Comparison of ENCODE assay signal across 25 cellular contexts in the genomic region with DNA sequence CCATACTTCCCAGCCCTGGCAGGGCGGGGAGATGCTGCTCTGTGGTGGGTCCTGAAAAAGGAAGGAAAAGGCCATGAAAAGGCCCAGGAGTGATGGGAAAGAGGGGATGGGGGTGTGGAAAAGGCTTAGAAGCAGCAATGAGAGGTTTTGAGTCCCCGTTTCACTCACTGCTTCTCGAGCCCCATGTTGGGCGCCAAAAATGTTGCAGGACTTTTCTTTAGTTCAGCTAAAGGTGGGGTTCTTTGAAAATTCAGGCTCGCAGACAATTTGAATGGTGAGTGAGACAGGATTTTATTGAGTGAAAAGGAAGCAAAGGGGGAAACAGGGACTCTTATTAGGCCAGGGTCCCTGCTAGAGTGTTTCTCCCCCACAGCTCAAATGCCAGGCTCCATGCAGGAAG.
DNase-seq lines count a peak whose midpoint lies in the region; ATAC-seq, FAIRE-seq and TF ChIP-seq lines count a peak whose summit lies in the region.
"Had no signal": no experiment of that assay in that cellular context is flagged by ENCODE, and none has a peak within 500 bp of the region (broad histone marks: within the 10 kb centered on the region; RNA-seq: fewer than 3 reads in every experiment).

No MANE protein-coding gene starts in this region.

- H3K4me3 ChIP-seq in GM12878 = no peak overlapping the region
- H3K4me3 ChIP-seq in sigmoid colon = no peak overlapping the region
- H3K4me3 ChIP-seq: neural progenitor cell, prostate gland, smooth muscle cell, stomach had no signal

- TF ChIP-seq POLR2A in GM12878 (IDR thresholded peaks at IDR 0.05; ENCODE audit: low read depth, low read length) = no peak
- TF ChIP-seq POLR2A in sigmoid colon (IDR thresholded peaks at IDR 0.05) = no peak

- no peaks in the 10 kb centered on the region for H3K79me2 ChIP-seq in GM12878 (ENCODE audit: control insufficient read depth, insufficient read depth, low read length)

- H3K9me3 ChIP-seq in GM12878 (replicated peaks; ENCODE audit: control insufficient read depth, insufficient read depth, low read length) = peaks cover 8% of the 10 kb centered on the region; the same call in 2 of the 3 replicates
- peaks cover 23 to 46% (median 26%) of the 10 kb centered on the region in 4 donors for H3K9me3 ChIP-seq in sigmoid colon

- in situ Hi-C loops in GM12878 (cut with MboI) = no loop called here

- TF ChIP-seq RAD21 in GM12878 (IDR thresholded peaks at IDR 0.05; ENCODE audit: insufficient read depth, low read depth, low read length) = no peak

- no peak overlapping the region for H2AFZ ChIP-seq in GM12878 (ENCODE audit: control insufficient read depth, low read depth, low read length)
- H2AFZ ChIP-seq: neural progenitor cell had no signal

- FAIRE-seq in GM12878 (lab: Jason Lieb, UNC) = no peak
- FAIRE-seq: H54 had no signal

- no peaks in the 10 kb centered on the region for H4K20me1 ChIP-seq in GM12878 (ENCODE audit: control insufficient read depth, insufficient read depth)

- POLR2A ChIA-PET in GM12878 (lab: Charles Lee) = no interaction called here

- TF ChIP-seq EP300 in GM12878 (IDR thresholded peaks at IDR 0.05; ENCODE audit: borderline replicate concordance in 1 of 2, control insufficient read depth in 1 of 2, low read depth in 2 of 2, low read length in 2 of 2) (no peak), sigmoid colon (IDR thresholded peaks at IDR 0.05) (no peak)

- no peaks in the 10 kb centered on the region for H3K4me1 ChIP-seq in GM12878 (ENCODE audit: control insufficient read depth, insufficient read depth, low read length)
- no peaks in the 10 kb centered on the region for H3K4me1 ChIP-seq in sigmoid colon
- H3K4me1 ChIP-seq: neural progenitor cell, prostate gland, stomach had no signal

- H3K27ac Mint-ChIP-seq in activated CD8-positive, alpha-beta memory T cell treated with anti-CD3 and anti-CD28 coated beads, Interleukin-2, amount 10 ng/mL, durations not matched to agents 7 days and 5 days = peak overlapping the region; percentile 49
- H3K27ac Mint-ChIP-seq: activated CD4-positive, alpha-beta T cell treated with anti-CD3 and anti-CD28 coated beads for 36 hours; activated T-cell treated with anti-CD3 and anti-CD28 coated beads, Interleukin-2, amount 50 U/mL, for 24 hours; CD4-positive, CD25-positive, alpha-beta regulatory T cell; neural progenitor cell had no signal

- BruUV-seq in GM12878 (replicated peaks; lab: Mats Ljungman, UMichigan) = no TSS peak

- H3K36me3 ChIP-seq in GM12878 (ENCODE audit: control insufficient read depth in 2 of 2, insufficient read depth in 2 of 2, low read length in 1 of 2) = no peaks in the 10 kb centered on the region
- peaks cover 0 to 29% (median 9%) of the 10 kb centered on the region in 4 donors for H3K36me3 ChIP-seq in sigmoid colon
- H3K36me3 ChIP-seq: prostate gland had no signal

- no peaks in the 10 kb centered on the region for H3K27me3 ChIP-seq in GM12878 (replicated peaks in 1 of 2; ENCODE audit: control insufficient read depth in 2 of 2, insufficient read depth in 2 of 2, low read length in 1 of 2)
- H3K27me3 ChIP-seq in sigmoid colon = no peaks in the 10 kb centered on the region
- H3K27me3 ChIP-seq: neural progenitor cell, stomach had no signal

- H3K4me1 Mint-ChIP-seq in activated CD8-positive, alpha-beta memory T cell treated with anti-CD3 and anti-CD28 coated beads, Interleukin-2, amount 10 ng/mL, durations not matched to agents 7 days and 5 days = no peaks in the 10 kb centered on the region
- H3K4me1 Mint-ChIP-seq: activated CD4-positive, alpha-beta T cell treated with anti-CD3 and anti-CD28 coated beads for 36 hours; CD4-positive, CD25-positive, alpha-beta regulatory T cell; neural progenitor cell had no signal

- H3K27ac ChIP-seq in GM12878 (ENCODE audit: control insufficient read depth, insufficient read depth) (no peak overlapping the region), sigmoid colon (no peak overlapping the region)
- H3K27ac ChIP-seq: neural progenitor cell, prostate gland, stomach had no signal

- TF ChIP-seq CTCF in GM12878 (IDR thresholded peaks at IDR 0.05 in 2 of 3, conservative IDR thresholded peaks at IDR 0.05 in 1 of 3; ENCODE audit: control insufficient read depth in 2 of 3, extremely low read depth in 1 of 3, insufficient read depth in 1 of 3, low read depth in 3 of 3, low read length in 3 of 3) = no peak
- no peak for TF ChIP-seq CTCF in sigmoid colon (IDR thresholded peaks at IDR 0.05)

- no peak for ATAC-seq in activated CD8-positive, alpha-beta memory T cell treated with anti-CD3 and anti-CD28 coated beads, Interleukin-2, amount 10 ng/mL, durations not matched to agents 7 days and 5 days
- ATAC-seq in GM12878 (no peak), HG02938 (IDR thresholded peaks at IDR 0.05; ENCODE audit: unreplicated experiment) (no peak)
- ATAC-seq: activated CD4-positive, alpha-beta T cell treated with anti-CD3 and anti-CD28 coated beads for 36 hours; left lobe of liver; Right ventricle myocardium inferior had no signal

- H3K9me3 Mint-ChIP-seq in activated CD8-positive, alpha-beta memory T cell treated with anti-CD3 and anti-CD28 coated beads, Interleukin-2, amount 10 ng/mL, durations not matched to agents 7 days and 5 days (ENCODE audit: low read depth) = peaks cover 43% of the 10 kb centered on the region

- intact Hi-C loops in GM12878 (cut with micrococcal nuclease; ENCODE audit: unreplicated experiment) (no loop called here), sigmoid colon (cut with DNase I) (no loop called here)

- no peak overlapping the region for H3K4me2 ChIP-seq in GM12878 (ENCODE audit: control insufficient read depth, insufficient read depth)
- H3K4me2 ChIP-seq: neural progenitor cell, smooth muscle cell had no signal

- SMC1A ChIA-PET in GM12878 (lab: Charles Lee; ENCODE audit: uncharacterized antibody, unreplicated experiment) = no interaction called here

- RAD21 ChIA-PET in GM12878 (lab: Charles Lee; ENCODE audit: unreplicated experiment) = no interaction called here

- no peak overlapping the region for H3K4me3 Mint-ChIP-seq in activated CD8-positive, alpha-beta memory T cell treated with anti-CD3 and anti-CD28 coated beads, Interleukin-2, amount 10 ng/mL, durations not matched to agents 7 days and 5 days
- H3K4me3 Mint-ChIP-seq: activated CD4-positive, alpha-beta T cell treated with anti-CD3 and anti-CD28 coated beads for 36 hours; activated T-cell treated with anti-CD3 and anti-CD28 coated beads, Interleukin-2, amount 50 U/mL, for 24 hours; neural progenitor cell had no signal

- WGBS in GM12878 (ENCODE audit: insufficient coverage, insufficient replicate concordance, low lambda C conversion rate, missing lambda C conversion rate) = 52% methylated on average over 5 of the region's 5 CpGs
- WGBS in sigmoid colon, 2 donors = 84 to 94% methylated on average over 5 of the region's 5 CpGs

- DNase-seq in activated CD8-positive, alpha-beta memory T cell treated with anti-CD3 and anti-CD28 coated beads, Interleukin-2, amount 10 ng/mL, durations not matched to agents 7 days and 5 days = no peak
- DNase-seq in activated CD8-positive, alpha-beta memory T cell treated with anti-CD3 and anti-CD28 coated beads, Interleukin-2, amount 50 U/mL, for 48 hours = no peak
- DNase-seq in NAMALWA (ENCODE audit: low spot score) (peak; percentile 6), GM12878 (ENCODE audit: low read depth, low spot score) (no peak), sigmoid colon (peak; percentile 29), NK-92 (lab: John Stamatoyannopoulos, UW; ENCODE audit: unreplicated experiment) (no peak), SIG-M5 treated with dmso at 0.1 percent for 504 hours (lab: John Stamatoyannopoulos, UW; ENCODE audit: unreplicated experiment) (no peak)
- DNase-seq: activated CD4-positive, alpha-beta T cell treated with anti-CD3 and anti-CD28 coated beads for 36 hours; activated naive CD4-positive, alpha-beta T cell treated with Interleukin-2 at 50 U/mL for 16 hours; activated T-cell treated with anti-CD3 and anti-CD28 coated beads, Interleukin-2, amount 50 U/mL, for 24 hours; DMS79 treated with DMSO at 0.1 percent for 48 hours; MV-4-11; NCI-H2029 treated with DMSO at 0.1 percent for 48 hours; NCI-H526; stimulated activated CD4-positive, alpha-beta T cell treated with anti-CD3 and anti-CD28 coated beads, Interleukin-4, amount 100 ng/mL, for 1 hour; stomach; trophoblast cell had no signal

- H3K27me3 Mint-ChIP-seq in activated CD8-positive, alpha-beta memory T cell treated with anti-CD3 and anti-CD28 coated beads, Interleukin-2, amount 10 ng/mL, durations not matched to agents 7 days and 5 days = no peaks in the 10 kb centered on the region
- H3K27me3 Mint-ChIP-seq: activated CD4-positive, alpha-beta T cell treated with anti-CD3 and anti-CD28 coated beads for 36 hours; activated T-cell treated with anti-CD3 and anti-CD28 coated beads, Interleukin-2, amount 50 U/mL, for 24 hours; CD4-positive, CD25-positive, alpha-beta regulatory T cell had no signal

- no peak overlapping the region for H3K9ac ChIP-seq in GM12878 (ENCODE audit: control insufficient read depth, insufficient read depth, low read length)
- H3K9ac ChIP-seq: neural progenitor cell had no signal

- peaks cover 59% of the 10 kb centered on the region for H3K36me3 Mint-ChIP-seq in activated CD8-positive, alpha-beta memory T cell treated with anti-CD3 and anti-CD28 coated beads, Interleukin-2, amount 10 ng/mL, durations not matched to agents 7 days and 5 days

- CTCF ChIA-PET in activated CD8-positive, alpha-beta memory T cell treated with anti-CD3 and anti-CD28 coated beads, Interleukin-2, amount 10 ng/mL, durations not matched to agents 7 days and 5 days (lab: Charles Lee) = no interaction called here
- CTCF ChIA-PET in GM12878 (lab: Yijun Ruan, JAX) = no interaction called here

TF ChIP-seq in GM12878, 131 proteins besides CTCF, POLR2A, EP300 and RAD21:
- TF ChIP-seq CBX5 (IDR thresholded peaks at IDR 0.05; ENCODE audit: low read depth) (peak; percentile 96), E2F4 (IDR thresholded peaks at IDR 0.05; ENCODE audit: low read depth, low read length) (no peak)

Comparison
In these comparisons a context has a peak if more than half of its experiments do, and no peak if none do; other contexts are left out.
1. DNase-seq: peak in NAMALWA (single experiment) and sigmoid colon (single experiment); none in activated CD8-positive, alpha-beta memory T cell treated with anti-CD3 and anti-CD28 coated beads, Interleukin-2, amount 10 ng/mL, durations not matched to agents 7 days and 5 days (single experiment), activated CD8-positive, alpha-beta memory T cell treated with anti-CD3 and anti-CD28 coated beads, Interleukin-2, amount 50 U/mL, for 48 hours (single experiment), GM12878 (single experiment), NK-92 (single experiment) and SIG-M5 treated with dmso at 0.1 percent for 504 hours (single experiment).